In the genomic region with DNA sequence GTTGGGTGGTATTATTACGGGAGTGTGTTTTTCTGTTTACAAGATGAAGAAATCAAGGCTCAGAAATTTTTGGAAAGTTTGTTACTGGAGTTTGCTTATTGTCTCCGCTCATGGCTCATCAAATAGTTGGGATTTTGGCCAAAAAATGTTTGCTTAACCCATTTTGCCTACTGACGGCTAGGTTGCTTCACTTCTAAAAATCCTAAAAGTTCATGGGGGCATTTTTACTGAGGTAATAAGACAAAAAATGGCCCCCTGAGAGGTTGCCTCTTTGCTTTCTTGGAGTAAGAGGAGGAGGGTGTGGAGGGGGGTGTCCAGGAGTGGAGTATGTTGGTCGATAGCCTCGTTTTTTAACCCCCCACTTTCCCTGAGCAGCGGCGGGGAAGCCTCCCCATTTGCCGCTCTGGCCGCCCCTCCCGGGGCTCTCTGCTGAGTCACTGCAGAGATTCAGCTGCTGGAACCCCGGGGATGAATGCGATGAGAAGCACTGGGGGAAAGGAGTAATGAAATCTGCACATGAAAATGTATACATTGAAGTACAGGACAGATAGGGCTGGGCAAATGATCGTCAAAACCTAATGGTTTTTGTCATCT, we compare ENCODE assay signal across 1 cellular context.
TF ChIP-seq lines count a peak whose summit lies in the region.

No MANE protein-coding gene starts in this region.

TF ChIP-seq in SK-N-SH, 30 proteins besides CTCF, POLR2A, EP300 and RAD21 (continued from another document):
- TF ChIP-seq, protein P1, sequence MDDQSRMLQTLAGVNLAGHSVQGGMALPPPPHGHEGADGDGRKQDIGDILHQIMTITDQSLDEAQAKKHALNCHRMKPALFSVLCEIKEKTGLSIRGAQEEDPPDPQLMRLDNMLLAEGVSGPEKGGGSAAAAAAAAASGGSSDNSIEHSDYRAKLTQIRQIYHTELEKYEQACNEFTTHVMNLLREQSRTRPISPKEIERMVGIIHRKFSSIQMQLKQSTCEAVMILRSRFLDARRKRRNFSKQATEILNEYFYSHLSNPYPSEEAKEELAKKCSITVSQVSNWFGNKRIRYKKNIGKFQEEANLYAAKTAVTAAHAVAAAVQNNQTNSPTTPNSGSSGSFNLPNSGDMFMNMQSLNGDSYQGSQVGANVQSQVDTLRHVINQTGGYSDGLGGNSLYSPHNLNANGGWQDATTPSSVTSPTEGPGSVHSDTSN (IDR thresholded peaks at IDR 0.05) = no peak
- TF ChIP-seq GATA2 (CRISPR knock-in tag; IDR thresholded peaks at IDR 0.05) (no peak), NFIC (IDR thresholded peaks at IDR 0.05; ENCODE audit: borderline replicate concordance) (no peak), SIN3A (IDR thresholded peaks at IDR 0.05; ENCODE audit: borderline replicate concordance, low read depth, low read length) (no peak), RCOR1 (IDR thresholded peaks at IDR 0.05; ENCODE audit: low read length) (no peak), RXRA (IDR thresholded peaks at IDR 0.05; ENCODE audit: borderline replicate concordance, low read depth) (no peak), TCF12 (IDR thresholded peaks at IDR 0.05) (no peak)
- TF ChIP-seq, protein P2, sequence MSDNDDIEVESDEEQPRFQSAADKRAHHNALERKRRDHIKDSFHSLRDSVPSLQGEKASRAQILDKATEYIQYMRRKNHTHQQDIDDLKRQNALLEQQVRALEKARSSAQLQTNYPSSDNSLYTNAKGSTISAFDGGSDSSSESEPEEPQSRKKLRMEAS (IDR thresholded peaks at IDR 0.05; ENCODE audit: low read depth) = no peak
- TF ChIP-seq, protein P3, sequence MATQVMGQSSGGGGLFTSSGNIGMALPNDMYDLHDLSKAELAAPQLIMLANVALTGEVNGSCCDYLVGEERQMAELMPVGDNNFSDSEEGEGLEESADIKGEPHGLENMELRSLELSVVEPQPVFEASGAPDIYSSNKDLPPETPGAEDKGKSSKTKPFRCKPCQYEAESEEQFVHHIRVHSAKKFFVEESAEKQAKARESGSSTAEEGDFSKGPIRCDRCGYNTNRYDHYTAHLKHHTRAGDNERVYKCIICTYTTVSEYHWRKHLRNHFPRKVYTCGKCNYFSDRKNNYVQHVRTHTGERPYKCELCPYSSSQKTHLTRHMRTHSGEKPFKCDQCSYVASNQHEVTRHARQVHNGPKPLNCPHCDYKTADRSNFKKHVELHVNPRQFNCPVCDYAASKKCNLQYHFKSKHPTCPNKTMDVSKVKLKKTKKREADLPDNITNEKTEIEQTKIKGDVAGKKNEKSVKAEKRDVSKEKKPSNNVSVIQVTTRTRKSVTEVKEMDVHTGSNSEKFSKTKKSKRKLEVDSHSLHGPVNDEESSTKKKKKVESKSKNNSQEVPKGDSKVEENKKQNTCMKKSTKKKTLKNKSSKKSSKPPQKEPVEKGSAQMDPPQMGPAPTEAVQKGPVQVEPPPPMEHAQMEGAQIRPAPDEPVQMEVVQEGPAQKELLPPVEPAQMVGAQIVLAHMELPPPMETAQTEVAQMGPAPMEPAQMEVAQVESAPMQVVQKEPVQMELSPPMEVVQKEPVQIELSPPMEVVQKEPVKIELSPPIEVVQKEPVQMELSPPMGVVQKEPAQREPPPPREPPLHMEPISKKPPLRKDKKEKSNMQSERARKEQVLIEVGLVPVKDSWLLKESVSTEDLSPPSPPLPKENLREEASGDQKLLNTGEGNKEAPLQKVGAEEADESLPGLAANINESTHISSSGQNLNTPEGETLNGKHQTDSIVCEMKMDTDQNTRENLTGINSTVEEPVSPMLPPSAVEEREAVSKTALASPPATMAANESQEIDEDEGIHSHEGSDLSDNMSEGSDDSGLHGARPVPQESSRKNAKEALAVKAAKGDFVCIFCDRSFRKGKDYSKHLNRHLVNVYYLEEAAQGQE (IDR thresholded peaks at IDR 0.05; ENCODE audit: low read depth, low read length) = no peak
- TF ChIP-seq, protein P4, sequence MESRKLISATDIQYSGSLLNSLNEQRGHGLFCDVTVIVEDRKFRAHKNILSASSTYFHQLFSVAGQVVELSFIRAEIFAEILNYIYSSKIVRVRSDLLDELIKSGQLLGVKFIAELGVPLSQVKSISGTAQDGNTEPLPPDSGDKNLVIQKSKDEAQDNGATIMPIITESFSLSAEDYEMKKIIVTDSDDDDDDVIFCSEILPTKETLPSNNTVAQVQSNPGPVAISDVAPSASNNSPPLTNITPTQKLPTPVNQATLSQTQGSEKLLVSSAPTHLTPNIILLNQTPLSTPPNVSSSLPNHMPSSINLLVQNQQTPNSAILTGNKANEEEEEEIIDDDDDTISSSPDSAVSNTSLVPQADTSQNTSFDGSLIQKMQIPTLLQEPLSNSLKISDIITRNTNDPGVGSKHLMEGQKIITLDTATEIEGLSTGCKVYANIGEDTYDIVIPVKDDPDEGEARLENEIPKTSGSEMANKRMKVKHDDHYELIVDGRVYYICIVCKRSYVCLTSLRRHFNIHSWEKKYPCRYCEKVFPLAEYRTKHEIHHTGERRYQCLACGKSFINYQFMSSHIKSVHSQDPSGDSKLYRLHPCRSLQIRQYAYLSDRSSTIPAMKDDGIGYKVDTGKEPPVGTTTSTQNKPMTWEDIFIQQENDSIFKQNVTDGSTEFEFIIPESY (IDR thresholded peaks at IDR 0.05; ENCODE audit: borderline replicate concordance, low read depth) = no peak
- TF ChIP-seq, protein P5, sequence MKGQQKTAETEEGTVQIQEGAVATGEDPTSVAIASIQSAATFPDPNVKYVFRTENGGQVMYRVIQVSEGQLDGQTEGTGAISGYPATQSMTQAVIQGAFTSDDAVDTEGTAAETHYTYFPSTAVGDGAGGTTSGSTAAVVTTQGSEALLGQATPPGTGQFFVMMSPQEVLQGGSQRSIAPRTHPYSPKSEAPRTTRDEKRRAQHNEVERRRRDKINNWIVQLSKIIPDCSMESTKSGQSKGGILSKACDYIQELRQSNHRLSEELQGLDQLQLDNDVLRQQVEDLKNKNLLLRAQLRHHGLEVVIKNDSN (IDR thresholded peaks at IDR 0.05; ENCODE audit: borderline replicate concordance, low read depth) = no peak
